In the genomic region with DNA sequence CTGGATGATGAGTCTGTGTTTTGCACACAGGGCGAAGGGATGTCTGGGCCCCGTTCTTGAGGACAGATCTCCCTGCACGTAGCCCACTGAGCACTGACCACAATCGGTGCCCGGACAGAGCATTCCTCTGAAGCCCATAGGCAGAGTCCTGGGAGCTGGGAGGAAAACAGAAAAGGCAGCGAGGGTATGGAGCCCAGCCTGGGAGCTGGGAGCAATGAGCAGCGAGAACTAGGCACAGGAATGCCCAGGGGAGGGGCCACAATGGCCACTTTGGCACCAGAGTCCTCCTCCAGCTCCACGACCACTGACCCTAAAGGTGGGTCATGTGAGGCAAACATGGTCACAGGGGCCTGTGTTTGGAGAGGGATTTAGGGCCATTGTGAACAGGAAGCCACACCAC, we compare ENCODE assay signal across 13 cellular contexts.
DNase-seq lines count a peak whose midpoint lies in the region; ATAC-seq and TF ChIP-seq lines count a peak whose summit lies in the region.
"Had no signal": no experiment of that assay in that cellular context is flagged by ENCODE, and none has a peak within 500 bp of the region (broad histone marks: within the 10 kb centered on the region; RNA-seq: fewer than 3 reads in every experiment).

No MANE protein-coding gene starts in this region.

- H3K27me3 ChIP-seq in neural progenitor cell: no peaks in the 10 kb centered on the region

- H3K36me3 ChIP-seq in neural progenitor cell: no peaks in the 10 kb centered on the region

- H3K27me3 Mint-ChIP-seq in stimulated activated naive CD8-positive, alpha-beta T cell treated with anti-CD3 and anti-CD28 coated beads, Interleukin-15, amount 100 ng/mL, for 72 hours: no peaks in the 10 kb centered on the region
- H3K27me3 Mint-ChIP-seq in endothelial cell (ENCODE audit: unreplicated experiment) (peaks cover 4% of the 10 kb centered on the region), neural progenitor cell (ENCODE audit: insufficient read depth, low read depth) (peaks cover 12% of the 10 kb centered on the region)
- H3K27me3 Mint-ChIP-seq: CD4-positive, CD25-positive, alpha-beta regulatory T cell had no signal

- no peak overlapping the region for H3K4me2 ChIP-seq in neural progenitor cell

- no peaks in the 10 kb centered on the region for H3K9me3 Mint-ChIP-seq in stimulated activated naive CD8-positive, alpha-beta T cell treated with anti-CD3 and anti-CD28 coated beads, Interleukin-15, amount 100 ng/mL, for 72 hours
- H3K9me3 Mint-ChIP-seq in endothelial cell (ENCODE audit: unreplicated experiment) (no peaks in the 10 kb centered on the region), neural progenitor cell (peaks cover 5% of the 10 kb centered on the region)
- H3K9me3 Mint-ChIP-seq: H9 had no signal

- H3K4me3 Mint-ChIP-seq in stimulated activated naive CD8-positive, alpha-beta T cell treated with anti-CD3 and anti-CD28 coated beads, Interleukin-15, amount 100 ng/mL, for 72 hours: no peak overlapping the region
- no peak overlapping the region for H3K4me3 Mint-ChIP-seq in endothelial cell (ENCODE audit: unreplicated experiment)
- no peak overlapping the region for H3K4me3 Mint-ChIP-seq in neural progenitor cell
- H3K4me3 Mint-ChIP-seq: CD4-positive, CD25-positive, alpha-beta regulatory T cell; CD8-positive, alpha-beta memory T cell; H9 had no signal

- no peak for DNase-seq in stimulated activated naive CD8-positive, alpha-beta T cell treated with anti-CD3 and anti-CD28 coated beads, Interleukin-15, amount 100 ng/mL, for 72 hours
- DNase-seq in stimulated activated naive CD8-positive, alpha-beta T cell treated with anti-CD3 and anti-CD28 coated beads, Interleukin-15, Interleukin-2, amounts not matched to agents 100 U/mL and 50 U/mL, for 24 hours: no peak
- DNase-seq in endothelial cell (ENCODE audit: low spot score) (no peak), neural progenitor cell (ENCODE audit: low spot score) (no peak)
- DNase-seq: 8988T; C1 segment of cervical spinal cord; Caco-2; CD4-positive, CD25-positive, alpha-beta regulatory T cell; CD8-positive, alpha-beta memory T cell; H9 had no signal

- no peaks in the 10 kb centered on the region for H3K4me1 Mint-ChIP-seq in stimulated activated naive CD8-positive, alpha-beta T cell treated with anti-CD3 and anti-CD28 coated beads, Interleukin-15, amount 100 ng/mL, for 72 hours
- H3K4me1 Mint-ChIP-seq in endothelial cell (ENCODE audit: unreplicated experiment) (no peaks in the 10 kb centered on the region), neural progenitor cell (peaks cover 17% of the 10 kb centered on the region)
- H3K4me1 Mint-ChIP-seq: CD4-positive, CD25-positive, alpha-beta regulatory T cell; CD8-positive, alpha-beta memory T cell; H9 had no signal

- H3K79me2 ChIP-seq in neural progenitor cell (ENCODE audit: low read depth): no peaks in the 10 kb centered on the region

- ATAC-seq in stimulated activated naive CD8-positive, alpha-beta T cell treated with anti-CD3 and anti-CD28 coated beads, Interleukin-15, amount 100 ng/mL, for 72 hours: no peak
- ATAC-seq in stimulated activated naive CD8-positive, alpha-beta T cell treated with anti-CD3 and anti-CD28 coated beads, Interleukin-15, Interleukin-2, amounts not matched to agents 100 U/mL and 50 U/mL, for 24 hours: no peak
- no peak for ATAC-seq in HG02571 (IDR thresholded peaks at IDR 0.05; ENCODE audit: unreplicated experiment)
- no peak for ATAC-seq in HG03108 (IDR thresholded peaks at IDR 0.05; ENCODE audit: unreplicated experiment)
- ATAC-seq in HG03439 (IDR thresholded peaks at IDR 0.05; ENCODE audit: unreplicated experiment): no peak

- H3K36me3 Mint-ChIP-seq in endothelial cell (ENCODE audit: low read depth, unreplicated experiment) (peaks cover 5% of the 10 kb centered on the region), neural progenitor cell (no peaks in the 10 kb centered on the region)
- H3K36me3 Mint-ChIP-seq: CD4-positive, CD25-positive, alpha-beta regulatory T cell; CD8-positive, alpha-beta memory T cell had no signal

- no peak overlapping the region for H3K27ac ChIP-seq in neural progenitor cell

- H4K20me1 ChIP-seq in neural progenitor cell (ENCODE audit: low read depth): no peaks in the 10 kb centered on the region

- no peaks in the 10 kb centered on the region for H3K9me3 ChIP-seq in neural progenitor cell (ENCODE audit: low read depth)
- H3K9me3 ChIP-seq: Caco-2 had no signal

- H2AFZ ChIP-seq in neural progenitor cell (replicated peaks): no peak overlapping the region

- H3K9ac ChIP-seq in neural progenitor cell: no peak overlapping the region

- peak overlapping the region; percentile 6 to 13 for H3K27ac Mint-ChIP-seq in stimulated activated naive CD8-positive, alpha-beta T cell treated with anti-CD3 and anti-CD28 coated beads, Interleukin-15, amount 100 ng/mL, for 72 hours
- H3K27ac Mint-ChIP-seq in endothelial cell (ENCODE audit: unreplicated experiment) (peak overlapping the region; percentile 4), neural progenitor cell (peak overlapping the region; percentile 5)
- H3K27ac Mint-ChIP-seq: CD4-positive, CD25-positive, alpha-beta regulatory T cell; CD8-positive, alpha-beta memory T cell had no signal

- H3K4me3 ChIP-seq in neural progenitor cell: no peak overlapping the region

- peaks cover 5% of the 10 kb centered on the region for H3F3A ChIP-seq in neural progenitor cell (ENCODE audit: low read depth)

- TF ChIP-seq CTCF in endothelial cell (IDR thresholded peaks at IDR 0.05; ENCODE audit: unreplicated experiment) (no peak), neural progenitor cell (IDR thresholded peaks at IDR 0.05) (no peak)

- H3K4me1 ChIP-seq in neural progenitor cell: no peaks in the 10 kb centered on the region
- H3K4me1 ChIP-seq: Caco-2 had no signal
